In the genomic region with DNA sequence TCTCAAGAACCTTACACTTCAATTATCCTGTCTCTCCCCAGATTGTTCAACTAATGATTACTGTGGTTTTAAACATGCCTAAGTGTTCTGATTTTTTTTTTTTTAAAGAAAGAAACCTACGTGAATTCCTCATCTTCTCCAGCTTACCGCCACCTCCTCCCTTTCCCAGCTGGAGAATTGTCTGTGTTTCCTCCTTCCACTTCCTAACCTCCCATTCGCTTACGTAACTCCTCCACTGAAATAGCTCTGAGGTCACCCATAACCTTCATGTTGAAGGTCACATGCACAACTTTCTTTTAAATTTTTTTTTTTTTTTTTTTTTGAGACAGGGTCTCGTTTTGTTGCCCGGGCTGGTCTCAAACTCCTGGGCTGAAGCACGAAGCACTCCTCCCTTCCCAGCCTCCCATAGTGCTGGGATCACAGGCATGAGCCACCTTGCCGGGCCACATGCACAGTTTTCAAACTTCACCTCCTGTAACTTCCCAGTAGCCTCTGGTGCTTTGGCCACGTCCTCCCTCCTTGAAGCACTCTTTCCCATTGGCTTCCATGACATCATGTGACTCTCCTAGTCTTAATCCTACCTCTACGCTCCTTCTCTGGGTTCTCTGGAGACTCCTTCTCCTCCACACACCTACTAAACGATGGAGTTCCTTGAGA, we compare ENCODE assay signal across 13 cellular contexts. TPM values are rescaled to one million over a fixed set of nuclear protein-coding genes. Genes with fewer than 3 reads are reported as not detected.
DNase-seq lines count a peak whose midpoint lies in the region; ATAC-seq and TF ChIP-seq lines count a peak whose summit lies in the region.
"Had no signal": no experiment of that assay in that cellular context is flagged by ENCODE, and none has a peak within 500 bp of the region (broad histone marks: within the 10 kb centered on the region; RNA-seq: fewer than 3 reads in every experiment).

No MANE protein-coding gene starts in this region.

- H3K9me3 ChIP-seq in lung (ENCODE audit: control insufficient read depth in 2 of 2, insufficient read depth in 1 of 2, low read length in 1 of 2) (no peaks in the 10 kb centered on the region), transverse colon (no peaks in the 10 kb centered on the region)

- H3K36me3 Mint-ChIP-seq in activated T-cell treated with anti-CD3 and anti-CD28 coated beads, Interleukin-2, amount 50 U/mL, for 24 hours (ENCODE audit: low read depth) = no peaks in the 10 kb centered on the region
- no peaks in the 10 kb centered on the region for H3K36me3 Mint-ChIP-seq in chondrocyte (ENCODE audit: low read depth)
- peaks cover 3% of the 10 kb centered on the region for H3K36me3 Mint-ChIP-seq in T-cell

- H3K27me3 ChIP-seq in lung (ENCODE audit: control insufficient read depth, insufficient read depth) (no peaks in the 10 kb centered on the region), transverse colon (no peaks in the 10 kb centered on the region)

- H3K4me1 ChIP-seq in lung (ENCODE audit: control insufficient read depth in 2 of 2, insufficient read depth in 2 of 2, low read length in 2 of 2) (peaks cover 1 to 8% of the 10 kb centered on the region in 2 donors), transverse colon (peaks cover 0 to 12% (median 0%) of the 10 kb centered on the region in 4 donors)

- no peaks in the 10 kb centered on the region for H3K27me3 Mint-ChIP-seq in activated T-cell treated with anti-CD3 and anti-CD28 coated beads, Interleukin-2, amount 50 U/mL, for 24 hours
- no peaks in the 10 kb centered on the region for H3K27me3 Mint-ChIP-seq in chondrocyte (ENCODE audit: low read depth)
- no peaks in the 10 kb centered on the region for H3K27me3 Mint-ChIP-seq in T-cell

- peaks cover 30% of the 10 kb centered on the region for H3K4me1 Mint-ChIP-seq in activated T-cell treated with anti-CD3 and anti-CD28 coated beads, Interleukin-2, amount 50 U/mL, for 24 hours (ENCODE audit: low read depth)
- peaks cover 17% of the 10 kb centered on the region for H3K4me1 Mint-ChIP-seq in chondrocyte (ENCODE audit: low read depth)
- peaks cover 27 to 31% (median 30%) of the 10 kb centered on the region in 3 donors for H3K4me1 Mint-ChIP-seq in T-cell

- TF ChIP-seq POLR2A in transverse colon (IDR thresholded peaks at IDR 0.05) = no peak

- in situ Hi-C loops in transverse colon (cut with MboI; ENCODE audit: low pct_ligation_motif_present in 1 of 4, low pct_unique_long_range_greater_than_20kb in 1 of 4, low sequenced_read_pairs in 3 of 4) = loop anchor here in 2 of 4 donors (10.0 to 25.0 kb wide), 3 partner anchors 92 to 167 kb away; a partner anchor contains a TSS

- no peak for TF ChIP-seq CTCF in chondrocyte (IDR thresholded peaks at IDR 0.05)
- no peak for TF ChIP-seq CTCF in lung (IDR thresholded peaks at IDR 0.05; ENCODE audit: control extremely low read depth, extremely low read depth)
- TF ChIP-seq CTCF in transverse colon (IDR thresholded peaks at IDR 0.05) = no peak

- no peaks in the 10 kb centered on the region for H3K9me3 Mint-ChIP-seq in activated T-cell treated with anti-CD3 and anti-CD28 coated beads, Interleukin-2, amount 50 U/mL, for 24 hours
- peaks cover 3% of the 10 kb centered on the region for H3K9me3 Mint-ChIP-seq in chondrocyte (ENCODE audit: low read depth)
- H3K9me3 Mint-ChIP-seq in T-cell = no peaks in the 10 kb centered on the region

- no peak for ATAC-seq in lung (ENCODE audit: insufficient read depth, low FRiP score)
- ATAC-seq in HG02759 (IDR thresholded peaks at IDR 0.05; ENCODE audit: unreplicated experiment) = no peak
- no peak for ATAC-seq in T-cell (replicated peaks in 1 of 4)

- POLR2A ChIA-PET in T-cell (lab: Charles Lee) = no interaction called here

- CTCF ChIA-PET in T-cell (lab: Charles Lee) = interaction anchor here (0.6 to 1.9 kb wide), 5 partner anchors 9 to 166 kb away, joined by 4 to 7 read pairs (median 5); no protein-coding TSS in a partner anchor

- no peak overlapping the region for H3K4me3 Mint-ChIP-seq in activated T-cell treated with anti-CD3 and anti-CD28 coated beads, Interleukin-2, amount 50 U/mL, for 24 hours
- H3K4me3 Mint-ChIP-seq in chondrocyte (ENCODE audit: unreplicated experiment) (no peak overlapping the region), T-cell (no peak overlapping the region)

- H3K4me3 ChIP-seq in lung (no peak overlapping the region), transverse colon (no peak overlapping the region)

- intact Hi-C loops in transverse colon (cut with DNase I; ENCODE audit: low total_unique reads) = no loop called here

- peak overlapping the region; percentile 21 to 78 for H3K27ac ChIP-seq in lung (ENCODE audit: low read depth in 1 of 2, low read length in 1 of 2)
- peak overlapping the region; percentile 36 to 52 (median 46) for H3K27ac ChIP-seq in transverse colon
- H3K27ac ChIP-seq: epithelial cell of prostate, HL-60 had no signal

- no peak for TF ChIP-seq EP300 in transverse colon (IDR thresholded peaks at IDR 0.05; ENCODE audit: low read depth)

- H3K27ac Mint-ChIP-seq in activated T-cell treated with anti-CD3 and anti-CD28 coated beads, Interleukin-2, amount 50 U/mL, for 24 hours = peak overlapping the region; percentile 63
- H3K27ac Mint-ChIP-seq in chondrocyte (ENCODE audit: unreplicated experiment) (peak overlapping the region; percentile 80), T-cell (no peak overlapping the region)

- no peak for DNase-seq in activated T-cell treated with anti-CD3 and anti-CD28 coated beads, Interleukin-2, amount 50 U/mL, for 24 hours
- DNase-seq in activated T-cell treated with anti-CD3 and anti-CD28 coated beads, Interleukin-2, amount 50 U/mL, for 48 hours = no peak
- no peak for DNase-seq in chondrocyte (ENCODE audit: low spot score)
- DNase-seq in lung (ENCODE audit: low spot score) = no peak
- DNase-seq in transverse colon = no peak
- no peak for DNase-seq in T-cell
- DNase-seq in activated effector memory CD4-positive, alpha-beta T cell treated with Interleukin-2 at 50 U/mL for 16 hours = no peak
- DNase-seq: activated CD8-positive, alpha-beta memory T cell treated with anti-CD3 and anti-CD28 coated beads for 24 hours; NCI-H1105 treated with DMSO at 0.1 percent for 48 hours; stimulated activated CD4-positive, alpha-beta T cell treated with anti-CD3 and anti-CD28 coated beads, Interleukin-2, amount 100 ng/mL, for 24 hours had no signal

- 71 to 73% methylated on average over 11 of the region's 11 CpGs for WGBS in lung, 2 donors
- WGBS in transverse colon (ENCODE audit: low coverage in 1 of 2), 2 donors = 54 to 85% methylated on average over 5 to 11 of the region's 11 CpGs

- H3K36me3 ChIP-seq in lung (ENCODE audit: control insufficient read depth in 2 of 2, insufficient read depth in 2 of 2, low read length in 2 of 2) (no peaks in the 10 kb centered on the region), transverse colon (no peaks in the 10 kb centered on the region)

RNA-seq across cellular contexts. Expression of a gene that starts 9.8 kb away (rescaled TPM):
- total RNA-seq in chondrocyte = 285 to 353 TPM (median 352 TPM) in 3 replicates
- total RNA-seq in lung = 100 to 1,000 TPM in 1 of 2 donors, 10 to 100 TPM in 1; 94.7 to 283 TPM
- polyA plus RNA-seq in lung = 100 to 1,000 TPM; 274 to 339 TPM
- 100 to 1,000 TPM; 127 to 404 (median 136) TPM for total RNA-seq in transverse colon
- total RNA-seq in T-cell = 100 to 1,000 TPM; 272 to 342 (median 320) TPM

Comparison
In these comparisons a context has a peak if more than half of its experiments do, and no peak if none do; other contexts are left out.
1. H3K27ac Mint-ChIP-seq: peak in activated T-cell treated with anti-CD3 and anti-CD28 coated beads, Interleukin-2, amount 50 U/mL, for 24 hours (single experiment) and chondrocyte (single experiment); none in T-cell (0 of 2).